8 cellular contexts compared by ENCODE assay signal in genomic region chr12:47651368-47652254, GRCh38. TPM values are rescaled to one million over a fixed set of nuclear protein-coding genes. Genes with fewer than 3 reads are reported as not detected.
DNase-seq lines count a peak whose midpoint lies in the region; ATAC-seq and TF ChIP-seq lines count a peak whose summit lies in the region.

No MANE protein-coding gene starts in this region.

- peak; percentile 92 for DNase-seq in Ammon's horn (ENCODE audit: low spot score)
- peak; percentile 44 for DNase-seq in NCI-H510A (lab: John Stamatoyannopoulos, UW)
- peak; percentile 56 for DNase-seq in activated CD4-positive, alpha-beta T cell treated with anti-CD3 and anti-CD28 coated beads for 48 hours
- DNase-seq in dermis microvascular lymphatic vessel endothelial cell (ENCODE audit: low read depth in 2 of 2), result peak; percentile 50 to 76
- DNase-seq in lung (ENCODE audit: low spot score), result peak; percentile 61
- peak; percentile 7 to 19 for DNase-seq in stimulated activated CD8-positive, alpha-beta memory T cell treated with anti-CD3 and anti-CD28 coated beads, Interleukin-15, amount 100 ng/mL, for 48 hours (ENCODE audit: low read depth in 2 of 2)

- TF ChIP-seq CTCF in lung (IDR thresholded peaks at IDR 0.05; ENCODE audit: control extremely low read depth, extremely low read depth), result peak; percentile 71

- 39 to 45% methylated on average over 12 of the region's 12 CpGs for WGBS in lung, 2 donors

- H3K4me1 ChIP-seq in lung (ENCODE audit: control insufficient read depth in 2 of 2, insufficient read depth in 2 of 2, low read length in 2 of 2), result no peaks in the 10 kb centered on the region

- no peaks in the 10 kb centered on the region for H3K27me3 ChIP-seq in lung (ENCODE audit: control insufficient read depth, insufficient read depth)

- H3K36me3 ChIP-seq in lung (ENCODE audit: control insufficient read depth in 2 of 2, insufficient read depth in 2 of 2, low read length in 2 of 2), result peaks cover 0 to 3% of the 10 kb centered on the region in 2 donors

- H3K9me3 ChIP-seq in lung (ENCODE audit: control insufficient read depth in 2 of 2, insufficient read depth in 1 of 2, low read length in 1 of 2), result no peaks in the 10 kb centered on the region

- H3K4me3 ChIP-seq in lung, result no peak overlapping the region

- ATAC-seq in GM18867 (IDR thresholded peaks at IDR 0.05; ENCODE audit: unreplicated experiment) (peak; percentile 81), HG03159 (IDR thresholded peaks at IDR 0.05; ENCODE audit: unreplicated experiment) (peak; percentile 68), lung (ENCODE audit: insufficient read depth, low FRiP score) (peak; percentile 87)

- no peak overlapping the region for H3K27ac ChIP-seq in lung (ENCODE audit: low read depth in 1 of 2, low read length in 1 of 2)

RNA-seq across cellular contexts. Expression of gene RPAP3, which starts 54.2 kb away (rescaled TPM):
- total RNA-seq in dermis microvascular lymphatic vessel endothelial cell (7.0 and 7.7 TPM in 2 replicates), lung (10 to 100 TPM; 18.9 to 19.9 TPM)
- polyA plus RNA-seq in lung, result 10 to 100 TPM in 1 of 2 donors, 1 to 10 TPM in 1; 9.5 to 10.8 TPM

Comparison
In these comparisons a context has a peak if more than half of its experiments do, and no peak if none do; other contexts are left out.
1. DNase-seq: peak in every context shown above with its lines; median percentile 92 in Ammon's horn; 63 in dermis microvascular lymphatic vessel endothelial cell; 61 in lung; 56 in activated CD4-positive, alpha-beta T cell treated with anti-CD3 and anti-CD28 coated beads for 48 hours; 44 in NCI-H510A; 13 in stimulated activated CD8-positive, alpha-beta memory T cell treated with anti-CD3 and anti-CD28 coated beads, Interleukin-15, amount 100 ng/mL, for 48 hours.